19 cellular contexts compared by ENCODE assay signal in genomic region chr14:90139199-90139598, GRCh38.
DNase-seq lines count a peak whose midpoint lies in the region; ATAC-seq and TF ChIP-seq lines count a peak whose summit lies in the region.
"Had no signal": no experiment of that assay in that cellular context is flagged by ENCODE, and none has a peak within 500 bp of the region (broad histone marks: within the 10 kb centered on the region; RNA-seq: fewer than 3 reads in every experiment).

No MANE protein-coding gene starts in this region.

- H2BK120ac ChIP-seq in mesenchymal stem cell (ENCODE audit: low read depth, low read length), result no peak overlapping the region

- no peak overlapping the region for H3K4me2 ChIP-seq in mesenchymal stem cell (ENCODE audit: low read length, poor library complexity, severe bottlenecking)
- H3K4me2 ChIP-seq: BLaER1, GM23338 had no signal

- no peak overlapping the region for H3K23ac ChIP-seq in mesenchymal stem cell (ENCODE audit: low read length in 2 of 2)

- H3K27me3 ChIP-seq in SJCRH30 (no peaks in the 10 kb centered on the region), mesenchymal stem cell (ENCODE audit: control insufficient read depth in 1 of 2, insufficient read depth in 1 of 2, low read length in 2 of 2) (peaks cover 0 to 3% of the 10 kb centered on the region in 2 experiments), uterus (no peaks in the 10 kb centered on the region)
- H3K27me3 ChIP-seq: BLaER1 had no signal

- H2AK5ac ChIP-seq in mesenchymal stem cell (ENCODE audit: low read length, severe bottlenecking), result no peak overlapping the region

- no peak for TF ChIP-seq CTCF in HFFc6 (IDR thresholded peaks at IDR 0.05)
- TF ChIP-seq CTCF in uterus (IDR thresholded peaks at IDR 0.05), result no peak

- H3K14ac ChIP-seq in mesenchymal stem cell (ENCODE audit: low read length in 2 of 2), result no peak overlapping the region

- no peak overlapping the region for H3K4ac ChIP-seq in mesenchymal stem cell (ENCODE audit: low read depth in 1 of 2, low read length in 2 of 2)

- intact Hi-C loops in uterus (cut with DNase I; ENCODE audit: low total_unique reads), result no loop called here

- H2AFZ ChIP-seq in mesenchymal stem cell (ENCODE audit: low read depth, low read length), result no peak overlapping the region

- TF ChIP-seq POLR2A in uterus (IDR thresholded peaks at IDR 0.05) (no peak), GM18505 (IDR thresholded peaks at IDR 0.05; ENCODE audit: borderline replicate concordance, extremely low read depth, insufficient read depth, insufficient read length) (no peak)

- ATAC-seq in GM21423 (IDR thresholded peaks at IDR 0.05; ENCODE audit: unreplicated experiment) (no peak), GM18505 (IDR thresholded peaks at IDR 0.05; ENCODE audit: unreplicated experiment) (no peak)
- ATAC-seq: GM23338 had no signal

- 0 out of 2 replicates have a peak overlapping the region, but pooled peaks have one; percentile 19 for H3K27ac Mint-ChIP-seq in HFFc6
- H3K27ac Mint-ChIP-seq: B cell; CD4-positive, CD25-positive, alpha-beta regulatory T cell; GM23338 had no signal

- H3K27ac ChIP-seq in SJCRH30, result peak overlapping the region; percentile 96
- no peak overlapping the region for H3K27ac ChIP-seq in mesenchymal stem cell (ENCODE audit: low read length, poor library complexity, severe bottlenecking)
- no peak overlapping the region for H3K27ac ChIP-seq in uterus
- H3K27ac ChIP-seq: 22Rv1, BLaER1, C4-2B had no signal

- no peak overlapping the region for H3K4me3 Mint-ChIP-seq in HFFc6
- H3K4me3 Mint-ChIP-seq: B cell, GM23338 had no signal

- no peak overlapping the region for H4K8ac ChIP-seq in mesenchymal stem cell (ENCODE audit: low read length)

- H3K4me3 ChIP-seq in SJCRH30 (no peak overlapping the region), mesenchymal stem cell (ENCODE audit: insufficient read depth in 1 of 2, low read depth in 1 of 2, low read length in 2 of 2) (no peak overlapping the region), uterus (no peak overlapping the region)
- H3K4me3 ChIP-seq: BLaER1, GM23338, HAP-1 had no signal

- no peak overlapping the region for H3K18ac ChIP-seq in mesenchymal stem cell (ENCODE audit: low read depth in 1 of 2, low read length in 2 of 2)

- H3K36me3 Mint-ChIP-seq in HFFc6 (ENCODE audit: low read depth), result no peaks in the 10 kb centered on the region; the same call in 1 of the 2 replicates
- H3K36me3 Mint-ChIP-seq: CD4-positive, CD25-positive, alpha-beta regulatory T cell had no signal

- H3K4me1 Mint-ChIP-seq in HFFc6 (ENCODE audit: low read depth), result peaks cover 50% of the 10 kb centered on the region
- H3K4me1 Mint-ChIP-seq: B cell; CD4-positive, CD25-positive, alpha-beta regulatory T cell had no signal

- no peak overlapping the region for H2BK12ac ChIP-seq in mesenchymal stem cell (ENCODE audit: low read length in 2 of 2)

- H3K4me1 ChIP-seq in SJCRH30, result peaks cover 34% of the 10 kb centered on the region
- H3K4me1 ChIP-seq in mesenchymal stem cell (ENCODE audit: control insufficient read depth, insufficient read depth, low read depth, low read length), result peaks cover 3% of the 10 kb centered on the region
- H3K4me1 ChIP-seq in uterus, result no peaks in the 10 kb centered on the region
- H3K4me1 ChIP-seq: Caco-2, HAP-1 had no signal

- 58% methylated on average over 3 of the region's 6 CpGs for WGBS in mesenchymal stem cell

- no peak overlapping the region for H2BK5ac ChIP-seq in mesenchymal stem cell (ENCODE audit: low read depth, low read length, poor library complexity, severe bottlenecking)

- no peak overlapping the region for H3K9ac ChIP-seq in mesenchymal stem cell (ENCODE audit: low read length)
- H3K9ac ChIP-seq: BLaER1 had no signal

- no peaks in the 10 kb centered on the region for H3K36me3 ChIP-seq in SJCRH30
- H3K36me3 ChIP-seq in mesenchymal stem cell (ENCODE audit: control insufficient read depth in 1 of 2, insufficient read depth in 2 of 2, low read depth in 1 of 2, low read length in 2 of 2), result no peaks in the 10 kb centered on the region
- no peaks in the 10 kb centered on the region for H3K36me3 ChIP-seq in uterus
- H3K36me3 ChIP-seq: BLaER1, HAP-1 had no signal

- peak overlapping the region; percentile 21 for H4K91ac ChIP-seq in mesenchymal stem cell (ENCODE audit: low read length)

- DNase-seq in DMS53 (lab: John Stamatoyannopoulos, UW) (peak; percentile 4), DMS53 treated with DMSO at 0.1 percent for 48 hours (lab: John Stamatoyannopoulos, UW; ENCODE audit: unreplicated experiment) (no peak), HFFc6 (no peak), SJCRH30 (no peak), mesenchymal stem cell (no peak), uterus (no peak)
- DNase-seq: Caco-2; CD4-positive, CD25-positive, alpha-beta regulatory T cell; DMS153; DMS79 treated with DMSO at 0.1 percent for 48 hours; GF-D8 had no signal

- H3K9me3 ChIP-seq in SJCRH30 (replicated peaks) (no peaks in the 10 kb centered on the region), mesenchymal stem cell (ENCODE audit: control insufficient read depth, low read length) (no peaks in the 10 kb centered on the region), uterus (no peaks in the 10 kb centered on the region)
- H3K9me3 ChIP-seq: Caco-2, HAP-1 had no signal

- H3K9me3 Mint-ChIP-seq in HFFc6, result no peaks in the 10 kb centered on the region
- H3K9me3 Mint-ChIP-seq: GM23338 had no signal

- no peaks in the 10 kb centered on the region for H3K79me1 ChIP-seq in mesenchymal stem cell (replicated peaks; ENCODE audit: low read length, poor library complexity, severe bottlenecking)

- H3K27me3 Mint-ChIP-seq in HFFc6 (ENCODE audit: insufficient read depth), result peaks cover 9% of the 10 kb centered on the region

- no peak overlapping the region for H2BK15ac ChIP-seq in mesenchymal stem cell (ENCODE audit: low read depth, poor library complexity, severe bottlenecking)
